ENCODE assay signal across 8 cellular contexts in the genomic region with DNA sequence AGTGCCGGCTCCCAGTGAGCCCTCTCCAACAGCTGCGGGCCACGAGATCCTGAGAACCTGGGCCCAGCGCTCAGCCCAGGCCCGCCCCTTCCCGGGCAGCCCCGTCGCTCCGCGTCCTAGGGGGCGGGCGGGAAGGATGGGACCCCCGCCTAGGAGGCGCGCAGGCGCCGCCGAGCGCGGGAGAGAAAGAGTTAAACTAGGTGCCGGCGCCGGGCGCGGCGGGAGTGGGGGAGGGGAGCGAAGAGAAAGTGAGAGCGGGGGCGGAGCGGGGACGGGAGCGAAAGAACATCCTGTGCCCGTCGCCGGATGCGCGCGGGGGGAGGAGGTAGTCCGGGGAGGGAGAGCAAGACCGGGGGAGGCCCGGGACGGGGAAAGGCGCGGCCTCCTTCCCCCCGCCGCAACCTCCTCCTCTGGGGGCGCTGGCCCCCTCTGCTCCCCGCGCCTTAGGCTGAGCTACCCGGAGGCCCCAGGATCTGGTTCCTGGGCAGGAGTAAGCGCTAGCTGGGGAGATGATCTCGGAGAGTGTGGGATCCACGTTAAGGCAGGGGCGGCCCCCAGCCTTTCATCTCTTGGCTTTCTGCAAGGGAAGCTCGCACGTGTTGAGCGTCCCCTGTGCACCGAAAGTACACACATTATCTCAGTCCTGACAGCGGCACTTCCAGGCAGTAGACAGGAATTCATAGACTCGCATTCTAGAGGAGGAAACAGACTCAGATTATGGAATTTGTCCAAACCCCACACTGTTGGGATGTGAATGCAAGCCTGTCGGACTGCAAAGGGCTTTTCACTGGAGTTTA.
A peak's percentile ranks its signal among the peaks of the same experiment; 100 is the strongest.
DNase-seq lines count a peak whose midpoint lies in the region; TF ChIP-seq lines count a peak whose summit lies in the region.

No MANE protein-coding gene starts in this region.

- TF ChIP-seq CTCF in GM12865 (IDR thresholded peaks at IDR 0.05; ENCODE audit: insufficient read depth, low read depth, low read length, missing control alignments) (peak; percentile 4), HFF-Myc (IDR thresholded peaks at IDR 0.05; ENCODE audit: low read depth, low read length, missing control alignments) (no peak), retinal pigment epithelial cell (conservative IDR thresholded peaks at IDR 0.05; ENCODE audit: low read depth, low read length) (no peak)

- DNase-seq in GM12865 (ENCODE audit: low read depth) (peak; percentile 95), HFF-Myc (ENCODE audit: extremely low read depth, low read depth) (peak; percentile 80), NCI-H1092 treated with DMSO at 0.1 percent for 48 hours (lab: John Stamatoyannopoulos, UW) (peak; percentile 64), T1000 (lab: John Stamatoyannopoulos, UW) (peak; percentile 63), astrocyte of the hippocampus (ENCODE audit: low read depth, low spot score) (peak; percentile 95), hippocampal formation (lab: John Stamatoyannopoulos, UW) (peak; percentile 79), retinal pigment epithelial cell (ENCODE audit: low read depth) (peak; percentile 59), HPDE6-E6E7 (ENCODE audit: extremely low spot score) (no peak)

- H3K4me3 ChIP-seq in GM12865 (ENCODE audit: low read depth, low read length) (peak overlapping the region; percentile 90), HFF-Myc (replicated peaks; ENCODE audit: low read depth, low read length) (peak overlapping the region; percentile 56), retinal pigment epithelial cell (ENCODE audit: low read length) (peak overlapping the region; percentile 62)
